In the genomic region with DNA sequence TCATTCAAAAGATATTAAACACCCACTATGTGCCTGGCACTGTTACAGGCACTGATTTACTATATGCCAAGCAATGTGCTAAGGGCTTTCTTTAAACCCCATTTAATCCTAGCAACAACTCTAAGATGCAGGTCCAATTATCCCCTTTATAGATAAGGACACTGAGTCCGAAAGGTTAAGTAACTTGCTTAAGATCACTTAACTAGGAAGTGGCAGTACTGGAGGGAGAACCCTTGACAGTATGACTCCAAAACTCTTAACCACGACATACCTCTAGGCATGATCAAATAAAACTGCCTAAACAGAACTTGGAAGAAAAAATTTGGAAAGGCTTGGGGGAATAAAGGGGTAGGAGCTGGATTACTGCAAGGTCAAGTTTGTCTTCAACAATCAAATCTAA, we compare ENCODE assay signal across 8 cellular contexts. TPM values are rescaled to one million over a fixed set of nuclear protein-coding genes. Genes with fewer than 3 reads are reported as not detected.
DNase-seq lines count a peak whose midpoint lies in the region; ATAC-seq, FAIRE-seq and TF ChIP-seq lines count a peak whose summit lies in the region.
"Had no signal": no experiment of that assay in that cellular context is flagged by ENCODE, and none has a peak within 500 bp of the region (broad histone marks: within the 10 kb centered on the region; RNA-seq: fewer than 3 reads in every experiment).

No MANE protein-coding gene starts in this region.

- TF ChIP-seq CTCF in HEK293 (tag by site-specific recombination; IDR thresholded peaks at IDR 0.05): no peak
- TF ChIP-seq CTCF in foreskin keratinocyte (conservative IDR thresholded peaks at IDR 0.05): no peak

- POLR2A ChIA-PET in HEK293 (lab: Yijun Ruan, JAX): interaction anchor here (1.1 kb wide), 1 partner anchor 15 kb away, joined by 4 read pairs; no protein-coding TSS in a partner anchor

- H3K4me1 ChIP-seq in HEK293 (ENCODE audit: control insufficient read depth, insufficient read depth, low read length) (peaks cover 4% of the 10 kb centered on the region; the same call in 1 of the 2 replicates), foreskin keratinocyte (peaks cover 39% of the 10 kb centered on the region)

- CTCF ChIA-PET in HEK293 (lab: Yijun Ruan, JAX): interaction anchor here (0.9 to 5.2 kb wide), 6 partner anchors 11 to 218 kb away, joined by 3 to 36 read pairs (median 4); no protein-coding TSS in a partner anchor

- H3K9me3 ChIP-seq in HEK293 (ENCODE audit: control insufficient read depth, insufficient read depth, low read depth, low read length): no peaks in the 10 kb centered on the region

- H3K4me3 Mint-ChIP-seq in T-helper 2 cell treated with Interferon-gamma antibody and Interleukin-4, amounts not matched to agents 5 μg/mL and 100 μg/mL, for 36 hours: peak overlapping the region; percentile 74
- H3K4me3 Mint-ChIP-seq in stimulated activated effector memory CD8-positive, alpha-beta T cell treated with anti-CD3 and anti-CD28 coated beads, Interleukin-12 subunit alpha, Interleukin-12 subunit beta, amount 100 ng/mL, for 72 hours: peak overlapping the region; percentile 84

- H3K27ac Mint-ChIP-seq in T-helper 2 cell treated with Interferon-gamma antibody and Interleukin-4, amounts not matched to agents 5 μg/mL and 100 μg/mL, for 36 hours: peak overlapping the region; percentile 50
- H3K27ac Mint-ChIP-seq in stimulated activated effector memory CD8-positive, alpha-beta T cell treated with anti-CD3 and anti-CD28 coated beads, Interleukin-12 subunit alpha, Interleukin-12 subunit beta, amount 100 ng/mL, for 72 hours: peak overlapping the region; percentile 93

- peaks cover 52% of the 10 kb centered on the region for H3K4me1 Mint-ChIP-seq in T-helper 2 cell treated with Interferon-gamma antibody and Interleukin-4, amounts not matched to agents 5 μg/mL and 100 μg/mL, for 36 hours (ENCODE audit: low read depth)
- H3K4me1 Mint-ChIP-seq in stimulated activated effector memory CD8-positive, alpha-beta T cell treated with anti-CD3 and anti-CD28 coated beads, Interleukin-12 subunit alpha, Interleukin-12 subunit beta, amount 100 ng/mL, for 72 hours: peaks cover 55% of the 10 kb centered on the region

- H3K27me3 Mint-ChIP-seq in T-helper 2 cell treated with Interferon-gamma antibody and Interleukin-4, amounts not matched to agents 5 μg/mL and 100 μg/mL, for 36 hours (ENCODE audit: low read depth): no peaks in the 10 kb centered on the region

- no peaks in the 10 kb centered on the region for H3K36me3 ChIP-seq in HEK293 (ENCODE audit: control insufficient read depth in 2 of 2, insufficient read depth in 1 of 2, low read length in 2 of 2)

- ATAC-seq in foreskin keratinocyte (no peak), GM19035 (IDR thresholded peaks at IDR 0.05; ENCODE audit: unreplicated experiment) (no peak)
- no peak for ATAC-seq in stimulated activated effector memory CD8-positive, alpha-beta T cell treated with anti-CD3 and anti-CD28 coated beads, Interleukin-12 subunit alpha, Interleukin-12 subunit beta, amount 100 ng/mL, for 72 hours

- H3K4me3 ChIP-seq in HEK293 (ENCODE audit: low read depth, low read length): peak overlapping the region; percentile 95

- H3K27ac ChIP-seq in HEK293 (ENCODE audit: extremely low read depth, low read depth, low read length) (no peak overlapping the region), foreskin keratinocyte (peak overlapping the region; percentile 81)

- DNase-seq in T-helper 2 cell treated with Interferon-gamma antibody and Interleukin-4, amounts not matched to agents 5 μg/mL and 100 μg/mL, for 36 hours (ENCODE audit: low spot score): no peak
- no peak for DNase-seq in foreskin keratinocyte
- no peak for DNase-seq in stimulated activated effector memory CD8-positive, alpha-beta T cell treated with anti-CD3 and anti-CD28 coated beads, Interleukin-12 subunit alpha, Interleukin-12 subunit beta, amount 100 ng/mL, for 72 hours (ENCODE audit: low spot score in 2 of 2)
- no peak for DNase-seq in middle frontal gyrus (ENCODE audit: extremely low spot score, low spot score)
- no peak for DNase-seq in RCC 7860 (ENCODE audit: low spot score)
- DNase-seq: NCI-H1694 treated with DMSO at 0.1 percent for 48 hours had no signal

- no peaks in the 10 kb centered on the region for H3K9me3 Mint-ChIP-seq in T-helper 2 cell treated with Interferon-gamma antibody and Interleukin-4, amounts not matched to agents 5 μg/mL and 100 μg/mL, for 36 hours
- H3K9me3 Mint-ChIP-seq in stimulated activated effector memory CD8-positive, alpha-beta T cell treated with anti-CD3 and anti-CD28 coated beads, Interleukin-12 subunit alpha, Interleukin-12 subunit beta, amount 100 ng/mL, for 72 hours: no peaks in the 10 kb centered on the region

- peaks cover 16% of the 10 kb centered on the region for H3K36me3 Mint-ChIP-seq in T-helper 2 cell treated with Interferon-gamma antibody and Interleukin-4, amounts not matched to agents 5 μg/mL and 100 μg/mL, for 36 hours (ENCODE audit: low read depth)
- peaks cover 27% of the 10 kb centered on the region for H3K36me3 Mint-ChIP-seq in stimulated activated effector memory CD8-positive, alpha-beta T cell treated with anti-CD3 and anti-CD28 coated beads, Interleukin-12 subunit alpha, Interleukin-12 subunit beta, amount 100 ng/mL, for 72 hours

- FAIRE-seq in RCC 7860 (lab: Jason Lieb, UNC): no peak

- no peaks in the 10 kb centered on the region for H3K27me3 ChIP-seq in foreskin keratinocyte

TF ChIP-seq in HEK293, 187 proteins besides CTCF, POLR2A, EP300 and RAD21:
- no peak for TF ChIP-seq ZSCAN23 (tag by site-specific recombination; IDR thresholded peaks at IDR 0.05)
- TF ChIP-seq ZNF623 (tag by site-specific recombination; IDR thresholded peaks at IDR 0.05): no peak
- no peak for TF ChIP-seq ZNF366 (tag by site-specific recombination; conservative IDR thresholded peaks at IDR 0.05)
- no peak for TF ChIP-seq MZF1 (tag by site-specific recombination; IDR thresholded peaks at IDR 0.05; ENCODE audit: borderline replicate concordance)
- TF ChIP-seq KLF7 (tag by site-specific recombination; IDR thresholded peaks at IDR 0.05; ENCODE audit: borderline replicate concordance): no peak
- TF ChIP-seq ZNF37A (tag by site-specific recombination; IDR thresholded peaks at IDR 0.05): no peak
- no peak for TF ChIP-seq ZNF404 (tag by site-specific recombination; IDR thresholded peaks at IDR 0.05)
- no peak for TF ChIP-seq ZNF785 (tag by site-specific recombination; IDR thresholded peaks at IDR 0.05)
- TF ChIP-seq, protein P1, sequence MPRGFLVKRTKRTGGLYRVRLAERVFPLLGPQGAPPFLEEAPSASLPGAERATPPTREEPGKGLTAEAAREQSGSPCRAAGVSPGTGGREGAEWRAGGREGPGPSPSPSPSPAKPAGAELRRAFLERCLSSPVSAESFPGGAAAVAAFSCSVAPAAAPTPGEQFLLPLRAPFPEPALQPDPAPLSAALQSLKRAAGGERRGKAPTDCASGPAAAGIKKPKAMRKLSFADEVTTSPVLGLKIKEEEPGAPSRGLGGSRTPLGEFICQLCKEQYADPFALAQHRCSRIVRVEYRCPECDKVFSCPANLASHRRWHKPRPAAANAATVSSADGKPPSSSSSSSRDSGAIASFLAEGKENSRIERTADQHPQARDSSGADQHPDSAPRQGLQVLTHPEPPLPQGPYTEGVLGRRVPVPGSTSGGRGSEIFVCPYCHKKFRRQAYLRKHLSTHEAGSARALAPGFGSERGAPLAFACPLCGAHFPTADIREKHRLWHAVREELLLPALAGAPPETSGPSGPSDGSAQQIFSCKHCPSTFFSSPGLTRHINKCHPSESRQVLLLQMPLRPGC (tag by site-specific recombination; IDR thresholded peaks at IDR 0.05): no peak
- TF ChIP-seq HOXD13 (CRISPR knock-in tag; IDR thresholded peaks at IDR 0.05; ENCODE audit: borderline replicate concordance): no peak
- no peak for TF ChIP-seq ZNF843 (tag by site-specific recombination; IDR thresholded peaks at IDR 0.05)
- no peak for TF ChIP-seq ZNF777 (tag by site-specific recombination; IDR thresholded peaks at IDR 0.05; ENCODE audit: borderline replicate concordance)
- no peak for TF ChIP-seq ZNF558 (tag by site-specific recombination; IDR thresholded peaks at IDR 0.05)

RNA-seq across cellular contexts. Expression of a gene that starts 1.7 kb away (rescaled TPM):
- 45.1 and 46.3 TPM in 2 replicates for total RNA-seq in foreskin keratinocyte
- polyA plus RNA-seq in foreskin keratinocyte: 24.9 and 29.1 TPM in 2 replicates
